Comparison of ENCODE assay signal across 21 cellular contexts in the genomic region with DNA sequence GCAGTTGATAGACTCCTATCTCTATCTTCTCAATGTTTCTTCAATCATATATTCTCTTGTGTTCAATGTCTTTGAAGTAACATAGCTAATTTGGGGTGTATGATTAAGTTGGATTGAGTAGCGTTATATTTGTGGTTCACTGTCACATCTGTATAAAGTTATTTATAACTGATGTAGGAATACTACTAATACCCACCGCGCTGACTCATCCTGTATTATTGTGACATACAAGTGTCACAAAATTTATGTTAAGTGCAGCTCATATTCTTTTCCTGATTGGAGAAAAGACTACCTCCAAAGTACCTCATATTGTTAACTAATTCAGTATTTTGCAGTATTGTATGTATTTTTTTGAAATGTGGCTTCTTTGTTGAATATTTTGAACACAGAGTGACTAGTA.
"Had no signal": no experiment of that assay in that cellular context is flagged by ENCODE, and none has a peak within 500 bp of the region (broad histone marks: within the 10 kb centered on the region; RNA-seq: fewer than 3 reads in every experiment).

No MANE protein-coding gene starts in this region.

- H3K27ac ChIP-seq: KMS-11, VCaP had no signal

- H3K9ac ChIP-seq: KMS-11 had no signal

- H3K4me2 ChIP-seq: KMS-11 had no signal

- DNase-seq: activated CD4-positive, alpha-beta memory T cell treated with anti-CD3 and anti-CD28 coated beads for 36 hours; activated CD4-positive, alpha-beta T cell treated with anti-CD3 and anti-CD28 coated beads, Interleukin-2, amount 10 ng/mL, durations not matched to agents 7 days and 5 days; activated CD4-positive, CD25-positive, alpha-beta regulatory T cell; activated CD8-positive, alpha-beta memory T cell treated with anti-CD3 and anti-CD28 coated beads for 24 hours; activated gamma-delta T cell; activated naive CD4-positive, alpha-beta T cell treated with anti-CD3 and anti-CD28 coated beads for 36 hours; activated T-cell treated with anti-CD3 and anti-CD28 coated beads, Interleukin-2, amount 50 U/mL, for 48 hours; amygdala; MM.1S; NCI-H1105; NCI-H1436; NCI-H1694 treated with DMSO at 0.1 percent for 48 hours; NCI-H2029 treated with DMSO at 0.1 percent for 48 hours; NCI-H345; NCI-H510A treated with DMSO at 0.1 percent for 48 hours; SHP77; T-helper 17 cell; T-helper 9 cell had no signal

- ATAC-seq: activated T-helper 17 cell treated with anti-CD3 and anti-CD28 coated beads, Interleukin-2, amount 50 U/mL, for 72 hours; T-helper 17 cell had no signal
